Comparison of ENCODE assay signal across 16 cellular contexts in the genomic region with DNA sequence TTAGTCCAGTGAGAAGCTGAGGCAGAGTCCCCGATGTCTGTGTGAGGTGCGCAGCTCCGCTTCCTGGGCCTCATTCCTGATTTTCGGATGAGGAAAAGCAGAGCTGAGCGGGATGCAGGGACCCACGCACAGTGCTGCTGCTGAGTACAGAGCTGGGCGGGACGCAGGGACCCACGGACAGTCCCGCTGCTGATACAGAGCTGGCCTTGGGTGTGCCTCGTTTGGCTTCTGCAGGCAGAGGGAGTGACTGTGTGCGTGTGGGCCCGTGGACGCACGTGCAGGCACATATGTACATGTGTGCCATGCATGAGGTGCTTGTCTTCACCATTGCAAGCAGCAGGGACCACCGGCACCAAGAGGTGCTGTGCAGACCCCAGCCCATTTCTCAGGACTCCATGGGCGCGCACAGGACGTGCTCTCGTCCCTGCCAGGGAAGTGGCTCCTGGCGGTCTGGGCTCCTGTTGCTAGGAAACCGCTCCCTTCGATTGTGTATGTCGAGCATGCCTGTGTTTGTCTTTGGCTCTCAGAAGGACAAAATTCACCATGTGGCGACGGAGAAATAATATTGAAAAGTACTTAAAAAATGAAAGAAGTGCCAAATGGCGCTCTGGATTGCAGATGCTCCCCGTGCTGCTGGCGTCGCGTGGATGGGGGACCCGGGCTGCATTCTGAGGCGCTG.
DNase-seq lines count a peak whose midpoint lies in the region; ATAC-seq and TF ChIP-seq lines count a peak whose summit lies in the region.
"Had no signal": no experiment of that assay in that cellular context is flagged by ENCODE, and none has a peak within 500 bp of the region (broad histone marks: within the 10 kb centered on the region; RNA-seq: fewer than 3 reads in every experiment).

No MANE protein-coding gene starts in this region.

- intact Hi-C loops in Calu3 (cut with micrococcal nuclease; ENCODE audit: unreplicated experiment), result no loop called here

- H3K9ac ChIP-seq in neural progenitor cell, result no peak overlapping the region
- H3K9ac ChIP-seq: GM23248 had no signal

- no TSS peak for BruUV-seq in Calu3 (replicated peaks; lab: Mats Ljungman, UMichigan)

- H3K36me3 Mint-ChIP-seq in neural progenitor cell, result no peaks in the 10 kb centered on the region
- no peaks in the 10 kb centered on the region for H3K36me3 Mint-ChIP-seq in Calu3 (ENCODE audit: insufficient read depth, unreplicated experiment)
- H3K36me3 Mint-ChIP-seq: T-cell had no signal

- H3K4me1 Mint-ChIP-seq in neural progenitor cell, result peaks cover 27% of the 10 kb centered on the region
- no peaks in the 10 kb centered on the region for H3K4me1 Mint-ChIP-seq in Calu3 (ENCODE audit: low read depth, unreplicated experiment)
- H3K4me1 Mint-ChIP-seq: T-cell had no signal

- peaks cover 3% of the 10 kb centered on the region for H3K4me1 ChIP-seq in neural progenitor cell

- TF ChIP-seq CTCF in neural progenitor cell (IDR thresholded peaks at IDR 0.05) (no peak), Calu3 (IDR thresholded peaks at IDR 0.05; ENCODE audit: unreplicated experiment) (no peak)

- no peaks in the 10 kb centered on the region for H3F3A ChIP-seq in neural progenitor cell (ENCODE audit: low read depth)

- DNase-seq in NCI-H1436 (lab: John Stamatoyannopoulos, UW), result peak; percentile 6
- DNase-seq in NCI-H1436 treated with DMSO at 0.1 percent for 48 hours (lab: John Stamatoyannopoulos, UW), result no peak
- peak; percentile 33 for DNase-seq in DMS79 treated with DMSO at 0.1 percent for 48 hours (lab: John Stamatoyannopoulos, UW)
- DNase-seq in NCI-H345 (lab: John Stamatoyannopoulos, UW), result peak; percentile 40
- peak; percentile 27 for DNase-seq in neural progenitor cell (ENCODE audit: low spot score)
- no peak for DNase-seq in Calu3
- no peak for DNase-seq in stimulated activated CD4-positive, alpha-beta T cell treated with anti-CD3 and anti-CD28 coated beads, Interleukin-1b, Interleukin-23, amount 100 ng/mL, for 48 hours
- DNase-seq: COR-L47, GF-D8, GM23248, KG1, NCI-H1048, T-cell had no signal

- no peaks in the 10 kb centered on the region for H3K79me2 ChIP-seq in neural progenitor cell (ENCODE audit: low read depth)

- H3K27ac Mint-ChIP-seq in neural progenitor cell, result peak overlapping the region; percentile 93
- H3K27ac Mint-ChIP-seq in Calu3 (ENCODE audit: unreplicated experiment), result no peak overlapping the region
- H3K27ac Mint-ChIP-seq: T-cell had no signal

- H3K4me2 ChIP-seq in neural progenitor cell, result no peak overlapping the region

- no peak overlapping the region for H3K4me3 Mint-ChIP-seq in neural progenitor cell
- H3K4me3 Mint-ChIP-seq in Calu3 (ENCODE audit: low read depth, unreplicated experiment), result no peak overlapping the region
- H3K4me3 Mint-ChIP-seq: T-cell had no signal

- H3K9me3 Mint-ChIP-seq in neural progenitor cell, result no peaks in the 10 kb centered on the region
- peaks cover 11% of the 10 kb centered on the region for H3K9me3 Mint-ChIP-seq in Calu3 (ENCODE audit: low read depth, unreplicated experiment)
- H3K9me3 Mint-ChIP-seq: T-cell had no signal

- no peaks in the 10 kb centered on the region for H3K27me3 ChIP-seq in neural progenitor cell

- H4K20me1 ChIP-seq in neural progenitor cell (ENCODE audit: low read depth), result no peaks in the 10 kb centered on the region

- CTCF ChIA-PET in Calu3 (lab: Charles Lee), result no interaction called here

- no peak overlapping the region for H3K27ac ChIP-seq in neural progenitor cell
- H3K27ac ChIP-seq: C4-2B, GM23248, SK-N-MC had no signal

- no peaks in the 10 kb centered on the region for H3K36me3 ChIP-seq in neural progenitor cell

- H3K27me3 Mint-ChIP-seq in neural progenitor cell (ENCODE audit: insufficient read depth, low read depth) (peaks cover 2% of the 10 kb centered on the region), Calu3 (ENCODE audit: unreplicated experiment) (no peaks in the 10 kb centered on the region)

- H3K9me3 ChIP-seq in neural progenitor cell (ENCODE audit: low read depth), result no peaks in the 10 kb centered on the region

- no peak for ATAC-seq in GM21576 (IDR thresholded peaks at IDR 0.05; ENCODE audit: unreplicated experiment)
- ATAC-seq: T-cell had no signal

- no peak overlapping the region for H2AFZ ChIP-seq in neural progenitor cell (replicated peaks)
- H2AFZ ChIP-seq: GM23248 had no signal

- H3K4me3 ChIP-seq in neural progenitor cell, result no peak overlapping the region
- H3K4me3 ChIP-seq: GM23248, SK-N-MC had no signal

Comparison
In these comparisons a context has a peak if more than half of its experiments do, and no peak if none do; other contexts are left out.
1. DNase-seq: peak in NCI-H1436 (single experiment), DMS79 treated with DMSO at 0.1 percent for 48 hours (single experiment), NCI-H345 (single experiment) and neural progenitor cell (single experiment); none in NCI-H1436 treated with DMSO at 0.1 percent for 48 hours (single experiment), Calu3 (single experiment) and stimulated activated CD4-positive, alpha-beta T cell treated with anti-CD3 and anti-CD28 coated beads, Interleukin-1b, Interleukin-23, amount 100 ng/mL, for 48 hours (single experiment).